ENCODE assay signal across 15 cellular contexts in genomic region chr5:137254153-137254552, GRCh38.
A peak's percentile ranks its signal among the peaks of the same experiment; 100 is the strongest.
DNase-seq lines count a peak whose midpoint lies in the region; ATAC-seq and TF ChIP-seq lines count a peak whose summit lies in the region.
"Had no signal": no experiment of that assay in that cellular context is flagged by ENCODE, and none has a peak within 500 bp of the region (broad histone marks: within the 10 kb centered on the region; RNA-seq: fewer than 3 reads in every experiment).

No MANE protein-coding gene starts in this region.

- ATAC-seq in activated CD8-positive, alpha-beta T cell treated with anti-CD3 and anti-CD28 coated beads for 36 hours, result no peak

- H3K9me3 ChIP-seq in right atrium auricular region, result no peaks in the 10 kb centered on the region
- no peaks in the 10 kb centered on the region for H3K9me3 ChIP-seq in uterus

- no peaks in the 10 kb centered on the region for H3K36me3 Mint-ChIP-seq in HFFc6 (ENCODE audit: low read depth)
- no peaks in the 10 kb centered on the region for H3K36me3 Mint-ChIP-seq in activated CD8-positive, alpha-beta T cell treated with anti-CD3 and anti-CD28 coated beads for 36 hours (ENCODE audit: low read depth)
- H3K36me3 Mint-ChIP-seq in endothelial cell (ENCODE audit: low read depth, unreplicated experiment), result no peaks in the 10 kb centered on the region
- no peaks in the 10 kb centered on the region for H3K36me3 Mint-ChIP-seq in activated T-helper 2 cell treated with anti-CD3 and anti-CD28 coated beads, Interferon-gamma antibody, Interleukin-2, Interleukin-4, amounts not matched to agents 10 μg/mL and 5 μg/mL and 100 μg/mL, durations not matched to agents 14 hours and 24 hours and 36 hours (ENCODE audit: low read depth)

- DNase-seq in HFFc6 (peak; percentile 75), choroid plexus epithelial cell (ENCODE audit: low read depth) (peak; percentile 4), right atrium auricular region (ENCODE audit: low spot score) (no peak), uterus (peak in 1 of 2 donors; percentile 45), hypothalamus (lab: John Stamatoyannopoulos, UW) (no peak), endothelial cell (ENCODE audit: low spot score) (no peak)
- DNase-seq in activated CD8-positive, alpha-beta T cell treated with anti-CD3 and anti-CD28 coated beads for 36 hours, result no peak
- DNase-seq in activated T-helper 2 cell treated with anti-CD3 and anti-CD28 coated beads, Interferon-gamma antibody, Interleukin-2, Interleukin-4, amounts not matched to agents 10 μg/mL and 5 μg/mL and 100 μg/mL, durations not matched to agents 14 hours and 24 hours and 36 hours (ENCODE audit: low spot score), result no peak
- DNase-seq: activated CD4-positive, alpha-beta T cell treated with anti-CD3 and anti-CD28 coated beads, Interleukin-2, amount 50 U/mL, for 1 hour; activated T-cell treated with anti-CD3 and anti-CD28 coated beads, Interleukin-2, amount 50 U/mL, for 48 hours; amniotic stem cell; CD8-positive, alpha-beta memory T cell; kidney; NCI-H2029 treated with DMSO at 0.1 percent for 48 hours; NCI-H524 treated with DMSO at 0.1 percent for 48 hours had no signal

- H3K4me1 ChIP-seq in right atrium auricular region (peaks cover 0 to 46% of the 10 kb centered on the region in 2 donors), uterus (no peaks in the 10 kb centered on the region)

- H3K4me3 ChIP-seq in choroid plexus epithelial cell (ENCODE audit: low read depth, low read length) (no peak overlapping the region), right atrium auricular region (no peak overlapping the region), uterus (no peak overlapping the region)

- TF ChIP-seq CTCF in HFFc6 (IDR thresholded peaks at IDR 0.05) (no peak), choroid plexus epithelial cell (conservative IDR thresholded peaks at IDR 0.05; ENCODE audit: low read depth, low read length) (no peak), right atrium auricular region (IDR thresholded peaks at IDR 0.05) (no peak), uterus (IDR thresholded peaks at IDR 0.05) (no peak), endothelial cell (IDR thresholded peaks at IDR 0.05; ENCODE audit: unreplicated experiment) (no peak)
- no peak for TF ChIP-seq CTCF in activated CD8-positive, alpha-beta T cell treated with anti-CD3 and anti-CD28 coated beads for 36 hours (IDR thresholded peaks at IDR 0.05)

- H3K4me1 Mint-ChIP-seq in HFFc6 (ENCODE audit: low read depth) (peaks cover 40% of the 10 kb centered on the region), endothelial cell (ENCODE audit: unreplicated experiment) (peaks cover 7% of the 10 kb centered on the region)
- H3K4me1 Mint-ChIP-seq in activated CD8-positive, alpha-beta T cell treated with anti-CD3 and anti-CD28 coated beads for 36 hours (ENCODE audit: low read depth), result no peaks in the 10 kb centered on the region
- no peaks in the 10 kb centered on the region for H3K4me1 Mint-ChIP-seq in activated T-helper 2 cell treated with anti-CD3 and anti-CD28 coated beads, Interferon-gamma antibody, Interleukin-2, Interleukin-4, amounts not matched to agents 10 μg/mL and 5 μg/mL and 100 μg/mL, durations not matched to agents 14 hours and 24 hours and 36 hours (ENCODE audit: low read depth)
- H3K4me1 Mint-ChIP-seq: CD8-positive, alpha-beta memory T cell had no signal

- CTCF ChIA-PET in activated CD8-positive, alpha-beta T cell treated with anti-CD3 and anti-CD28 coated beads for 36 hours (lab: Charles Lee), result no interaction called here

- no peaks in the 10 kb centered on the region for H3K9me3 Mint-ChIP-seq in HFFc6
- no peaks in the 10 kb centered on the region for H3K9me3 Mint-ChIP-seq in activated CD8-positive, alpha-beta T cell treated with anti-CD3 and anti-CD28 coated beads for 36 hours
- H3K9me3 Mint-ChIP-seq in endothelial cell (ENCODE audit: unreplicated experiment), result no peaks in the 10 kb centered on the region
- H3K9me3 Mint-ChIP-seq in activated T-helper 2 cell treated with anti-CD3 and anti-CD28 coated beads, Interferon-gamma antibody, Interleukin-2, Interleukin-4, amounts not matched to agents 10 μg/mL and 5 μg/mL and 100 μg/mL, durations not matched to agents 14 hours and 24 hours and 36 hours, result no peaks in the 10 kb centered on the region

- H3K27ac ChIP-seq in right atrium auricular region (peak overlapping the region; percentile 66 to 78), uterus (peak overlapping the region; percentile 42 to 72)

- H3K36me3 ChIP-seq in right atrium auricular region (no peaks in the 10 kb centered on the region), uterus (no peaks in the 10 kb centered on the region)

- H3K27me3 ChIP-seq in right atrium auricular region, result no peaks in the 10 kb centered on the region
- no peaks in the 10 kb centered on the region for H3K27me3 ChIP-seq in uterus

- H3K27me3 Mint-ChIP-seq in HFFc6 (ENCODE audit: insufficient read depth) (no peaks in the 10 kb centered on the region), endothelial cell (ENCODE audit: unreplicated experiment) (no peaks in the 10 kb centered on the region)
- peaks cover 5% of the 10 kb centered on the region for H3K27me3 Mint-ChIP-seq in activated CD8-positive, alpha-beta T cell treated with anti-CD3 and anti-CD28 coated beads for 36 hours
- peaks cover 2% of the 10 kb centered on the region for H3K27me3 Mint-ChIP-seq in activated T-helper 2 cell treated with anti-CD3 and anti-CD28 coated beads, Interferon-gamma antibody, Interleukin-2, Interleukin-4, amounts not matched to agents 10 μg/mL and 5 μg/mL and 100 μg/mL, durations not matched to agents 14 hours and 24 hours and 36 hours (ENCODE audit: low read depth)

- TF ChIP-seq POLR2A in uterus (IDR thresholded peaks at IDR 0.05), result no peak

- intact Hi-C loops in uterus (cut with DNase I; ENCODE audit: low total_unique reads), result no loop called here
- intact Hi-C loops in activated CD8-positive, alpha-beta T cell treated with anti-CD3 and anti-CD28 coated beads for 36 hours (cut with micrococcal nuclease), result no loop called here
- intact Hi-C loops in activated T-helper 2 cell treated with anti-CD3 and anti-CD28 coated beads, Interferon-gamma antibody, Interleukin-2, Interleukin-4, amounts not matched to agents 10 μg/mL and 5 μg/mL and 100 μg/mL, durations not matched to agents 14 hours and 24 hours and 36 hours (cut with micrococcal nuclease), result no loop called here

- peak overlapping the region; percentile 73 for H3K4me3 Mint-ChIP-seq in HFFc6
- H3K4me3 Mint-ChIP-seq in activated CD8-positive, alpha-beta T cell treated with anti-CD3 and anti-CD28 coated beads for 36 hours, result no peak overlapping the region
- no peak overlapping the region for H3K4me3 Mint-ChIP-seq in endothelial cell (ENCODE audit: unreplicated experiment)
- H3K4me3 Mint-ChIP-seq in activated T-helper 2 cell treated with anti-CD3 and anti-CD28 coated beads, Interferon-gamma antibody, Interleukin-2, Interleukin-4, amounts not matched to agents 10 μg/mL and 5 μg/mL and 100 μg/mL, durations not matched to agents 14 hours and 24 hours and 36 hours (ENCODE audit: low read depth), result no peak overlapping the region
- H3K4me3 Mint-ChIP-seq: CD8-positive, alpha-beta memory T cell had no signal

- POLR2A ChIA-PET in activated CD8-positive, alpha-beta T cell treated with anti-CD3 and anti-CD28 coated beads for 36 hours (lab: Charles Lee), result no interaction called here

- H3K27ac Mint-ChIP-seq in HFFc6, result peak overlapping the region; percentile 86
- H3K27ac Mint-ChIP-seq in activated CD8-positive, alpha-beta T cell treated with anti-CD3 and anti-CD28 coated beads for 36 hours, result no peak overlapping the region
- no peak overlapping the region for H3K27ac Mint-ChIP-seq in endothelial cell (ENCODE audit: unreplicated experiment)
- H3K27ac Mint-ChIP-seq in activated T-helper 2 cell treated with anti-CD3 and anti-CD28 coated beads, Interferon-gamma antibody, Interleukin-2, Interleukin-4, amounts not matched to agents 10 μg/mL and 5 μg/mL and 100 μg/mL, durations not matched to agents 14 hours and 24 hours and 36 hours, result no peak overlapping the region
- H3K27ac Mint-ChIP-seq: CD8-positive, alpha-beta memory T cell had no signal

Comparison
In these comparisons a context has a peak if more than half of its experiments do, and no peak if none do; other contexts are left out.
1. DNase-seq: peak in HFFc6 (single experiment) and choroid plexus epithelial cell (single experiment); none in right atrium auricular region (single experiment), hypothalamus (0 of 51), activated CD8-positive, alpha-beta T cell treated with anti-CD3 and anti-CD28 coated beads for 36 hours (single experiment), endothelial cell (single experiment) and activated T-helper 2 cell treated with anti-CD3 and anti-CD28 coated beads, Interferon-gamma antibody, Interleukin-2, Interleukin-4, amounts not matched to agents 10 μg/mL and 5 μg/mL and 100 μg/mL, durations not matched to agents 14 hours and 24 hours and 36 hours (single experiment).